Comparison of ENCODE assay signal across 12 cellular contexts in the genomic region with DNA sequence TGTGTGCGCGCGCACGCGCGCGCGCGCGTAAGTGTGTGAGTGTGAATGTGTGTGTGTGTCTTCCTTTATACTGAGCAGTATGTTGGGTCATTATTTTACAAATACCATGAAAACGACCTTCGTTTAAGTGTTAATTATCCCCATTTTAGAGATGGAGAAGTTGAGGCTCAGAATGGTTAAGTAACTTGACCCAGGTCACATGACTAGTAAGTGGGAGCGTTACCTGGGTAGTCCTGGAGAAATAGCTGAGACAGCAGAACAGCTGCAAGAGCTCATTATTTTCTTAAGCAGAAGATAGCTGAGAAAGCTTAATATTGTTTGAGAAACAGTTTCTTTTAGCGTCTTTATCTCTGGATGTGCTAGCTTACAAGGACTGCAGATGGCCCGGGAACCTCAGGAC.
DNase-seq lines count a peak whose midpoint lies in the region; ATAC-seq lines count a peak whose summit lies in the region.
"Had no signal": no experiment of that assay in that cellular context is flagged by ENCODE, and none has a peak within 500 bp of the region (broad histone marks: within the 10 kb centered on the region; RNA-seq: fewer than 3 reads in every experiment).

No MANE protein-coding gene starts in this region.

- H3K9me3 ChIP-seq in adipocyte (ENCODE audit: control insufficient read depth, low read length), result no peaks in the 10 kb centered on the region
- H3K9me3 ChIP-seq in mesenchymal stem cell (ENCODE audit: control insufficient read depth, low read length), result no peaks in the 10 kb centered on the region

- H3K4ac ChIP-seq in mesenchymal stem cell (ENCODE audit: low read depth in 1 of 2, low read length in 2 of 2), result no peak overlapping the region

- H2BK120ac ChIP-seq in mesenchymal stem cell (ENCODE audit: low read depth, low read length), result no peak overlapping the region

- H3K79me1 ChIP-seq in mesenchymal stem cell (replicated peaks; ENCODE audit: low read length, poor library complexity, severe bottlenecking), result no peaks in the 10 kb centered on the region

- no peaks in the 10 kb centered on the region for H3K36me3 ChIP-seq in adipocyte (ENCODE audit: control insufficient read depth, insufficient read depth, low read length, severe bottlenecking)
- H3K36me3 ChIP-seq in mesenchymal stem cell (ENCODE audit: control insufficient read depth in 1 of 2, insufficient read depth in 2 of 2, low read depth in 1 of 2, low read length in 2 of 2), result no peaks in the 10 kb centered on the region

- peaks cover 26% of the 10 kb centered on the region for H3K4me1 ChIP-seq in adipocyte (ENCODE audit: control insufficient read depth, insufficient read depth, low read length)
- no peaks in the 10 kb centered on the region for H3K4me1 ChIP-seq in mesenchymal stem cell (ENCODE audit: control insufficient read depth, insufficient read depth, low read depth, low read length)

- H2AFZ ChIP-seq in mesenchymal stem cell (ENCODE audit: low read depth, low read length), result no peak overlapping the region

- no peak overlapping the region for H3K27ac ChIP-seq in mesenchymal stem cell (ENCODE audit: low read length, poor library complexity, severe bottlenecking)

- no peak overlapping the region for H2BK15ac ChIP-seq in mesenchymal stem cell (ENCODE audit: low read depth, poor library complexity, severe bottlenecking)

- H3K23ac ChIP-seq in mesenchymal stem cell (ENCODE audit: low read length in 2 of 2), result no peak overlapping the region

- 76% methylated on average over 15 of the region's 15 CpGs for WGBS in mesenchymal stem cell

- H3K9ac ChIP-seq in adipocyte (ENCODE audit: low read length) (no peak overlapping the region), mesenchymal stem cell (ENCODE audit: low read length) (peak overlapping the region; percentile 34)

- peak; percentile 22 for ATAC-seq in left ventricle myocardium superior
- no peak for ATAC-seq in left cardiac atrium
- ATAC-seq in GM18502 (IDR thresholded peaks at IDR 0.05; ENCODE audit: poor library complexity, unreplicated experiment), result no peak
- ATAC-seq: CD8-positive, alpha-beta T cell; HCT116 had no signal

- DNase-seq in left ventricle myocardium superior, result no peak
- DNase-seq in left cardiac atrium, result no peak
- no peak for DNase-seq in adipocyte (ENCODE audit: low read depth)
- DNase-seq in mesenchymal stem cell, result no peak
- no peak for DNase-seq in HuH-7 (ENCODE audit: low spot score)
- no peak for DNase-seq in NK-92 (lab: John Stamatoyannopoulos, UW; ENCODE audit: unreplicated experiment)
- DNase-seq: CD8-positive, alpha-beta T cell; COR-L47; DND-41; GDM1 had no signal

- H3K18ac ChIP-seq in mesenchymal stem cell (ENCODE audit: low read depth in 1 of 2, low read length in 2 of 2), result no peak overlapping the region

- no peak overlapping the region for H4K91ac ChIP-seq in mesenchymal stem cell (ENCODE audit: low read length)

- H3K14ac ChIP-seq in mesenchymal stem cell (ENCODE audit: low read length in 2 of 2), result no peak overlapping the region

- H3K27me3 ChIP-seq in adipocyte (replicated peaks; ENCODE audit: control insufficient read depth, insufficient read depth, low read length), result peaks cover 56% of the 10 kb centered on the region
- H3K27me3 ChIP-seq in mesenchymal stem cell (ENCODE audit: control insufficient read depth in 1 of 2, insufficient read depth in 1 of 2, low read length in 2 of 2), result peaks cover 49 to 88% of the 10 kb centered on the region in 2 experiments

- H2BK5ac ChIP-seq in mesenchymal stem cell (ENCODE audit: low read depth, low read length, poor library complexity, severe bottlenecking), result no peak overlapping the region

- H2BK12ac ChIP-seq in mesenchymal stem cell (ENCODE audit: low read length in 2 of 2), result no peak overlapping the region

- no peak overlapping the region for H3K4me2 ChIP-seq in mesenchymal stem cell (ENCODE audit: low read length, poor library complexity, severe bottlenecking)

- H2AK5ac ChIP-seq in mesenchymal stem cell (ENCODE audit: low read length, severe bottlenecking), result no peak overlapping the region

- intact Hi-C loops in left ventricle myocardium superior (cut with micrococcal nuclease) (no loop called here), left cardiac atrium (cut with DNase I) (no loop called here)

- H4K8ac ChIP-seq in mesenchymal stem cell (ENCODE audit: low read length), result no peak overlapping the region

- peak overlapping the region; percentile 0 for H3K4me3 ChIP-seq in adipocyte (ENCODE audit: low read length)
- peak overlapping the region in 1 of 2 experiments; percentile 19 for H3K4me3 ChIP-seq in mesenchymal stem cell (ENCODE audit: insufficient read depth in 1 of 2, low read depth in 1 of 2, low read length in 2 of 2)
